6 cellular contexts compared by ENCODE assay signal in genomic region chr17:643641-644040, GRCh38.
DNase-seq lines count a peak whose midpoint lies in the region; ATAC-seq and TF ChIP-seq lines count a peak whose summit lies in the region.
"Not testable (repeated sequence)": the region's sequence is repeated elsewhere in the genome, so short reads cannot be mapped to it uniquely, and the experiment has no call there.

No MANE protein-coding gene starts in this region.

- H3K27me3 Mint-ChIP-seq in activated CD8-positive, alpha-beta memory T cell treated with anti-CD3 and anti-CD28 coated beads, Interleukin-2, amount 10 ng/mL, durations not matched to agents 7 days and 5 days; activated T-helper 17 cell treated with anti-CD3 and anti-CD28 coated beads, Interleukin-2, amount 50 U/mL, for 72 hours; activated naive CD8-positive, alpha-beta T cell treated with anti-CD3 and anti-CD28 coated beads for 36 hours; natural killer cell (ENCODE audit: low read depth in 2 of 2): not testable (repeated sequence)

- H3K4me3 Mint-ChIP-seq in activated CD8-positive, alpha-beta memory T cell treated with anti-CD3 and anti-CD28 coated beads, Interleukin-2, amount 10 ng/mL, durations not matched to agents 7 days and 5 days; activated naive CD8-positive, alpha-beta T cell treated with anti-CD3 and anti-CD28 coated beads for 36 hours; natural killer cell: not testable (repeated sequence)
- H3K4me3 Mint-ChIP-seq in activated T-helper 17 cell treated with anti-CD3 and anti-CD28 coated beads, Interleukin-2, amount 50 U/mL, for 72 hours = peak overlapping the region; percentile 26

- CTCF ChIA-PET in activated CD8-positive, alpha-beta memory T cell treated with anti-CD3 and anti-CD28 coated beads, Interleukin-2, amount 10 ng/mL, durations not matched to agents 7 days and 5 days (lab: Charles Lee) = not testable (repeated sequence)

- not testable (repeated sequence) for ATAC-seq in activated CD8-positive, alpha-beta memory T cell treated with anti-CD3 and anti-CD28 coated beads, Interleukin-2, amount 10 ng/mL, durations not matched to agents 7 days and 5 days; natural killer cell
- peak; percentile 69 for ATAC-seq in activated T-helper 17 cell treated with anti-CD3 and anti-CD28 coated beads, Interleukin-2, amount 50 U/mL, for 72 hours (replicated peaks)

- peak overlapping the region; percentile 44 for H3K27ac Mint-ChIP-seq in activated CD8-positive, alpha-beta memory T cell treated with anti-CD3 and anti-CD28 coated beads, Interleukin-2, amount 10 ng/mL, durations not matched to agents 7 days and 5 days
- H3K27ac Mint-ChIP-seq in activated T-helper 17 cell treated with anti-CD3 and anti-CD28 coated beads, Interleukin-2, amount 50 U/mL, for 72 hours = peak overlapping the region; percentile 96
- H3K27ac Mint-ChIP-seq in activated naive CD8-positive, alpha-beta T cell treated with anti-CD3 and anti-CD28 coated beads for 36 hours = peak overlapping the region; percentile 61
- H3K27ac Mint-ChIP-seq in natural killer cell = peak overlapping the region; percentile 18 to 27

- peak; percentile 11 for DNase-seq in activated CD4-positive, alpha-beta T cell treated with anti-CD3 and anti-CD28 coated beads for 48 hours
- DNase-seq in activated CD8-positive, alpha-beta memory T cell treated with anti-CD3 and anti-CD28 coated beads, Interleukin-2, amount 10 ng/mL, durations not matched to agents 7 days and 5 days; natural killer cell: not testable (repeated sequence)
- peak; percentile 14 for DNase-seq in activated naive CD8-positive, alpha-beta T cell treated with anti-CD3 and anti-CD28 coated beads for 36 hours
- peak; percentile 6 for DNase-seq in stimulated activated CD4-positive, alpha-beta T cell treated with anti-CD3 and anti-CD28 coated beads, Interleukin-4, amount 100 ng/mL, for 24 hours

- peaks cover 68% of the 10 kb centered on the region for H3K36me3 Mint-ChIP-seq in activated CD8-positive, alpha-beta memory T cell treated with anti-CD3 and anti-CD28 coated beads, Interleukin-2, amount 10 ng/mL, durations not matched to agents 7 days and 5 days
- H3K36me3 Mint-ChIP-seq in activated T-helper 17 cell treated with anti-CD3 and anti-CD28 coated beads, Interleukin-2, amount 50 U/mL, for 72 hours (ENCODE audit: low read depth) = peaks cover 70% of the 10 kb centered on the region
- peaks cover 60% of the 10 kb centered on the region for H3K36me3 Mint-ChIP-seq in activated naive CD8-positive, alpha-beta T cell treated with anti-CD3 and anti-CD28 coated beads for 36 hours
- H3K36me3 Mint-ChIP-seq in natural killer cell = not testable (repeated sequence)

- peaks cover 23% of the 10 kb centered on the region for H3K9me3 Mint-ChIP-seq in activated CD8-positive, alpha-beta memory T cell treated with anti-CD3 and anti-CD28 coated beads, Interleukin-2, amount 10 ng/mL, durations not matched to agents 7 days and 5 days (ENCODE audit: low read depth)
- H3K9me3 Mint-ChIP-seq in activated T-helper 17 cell treated with anti-CD3 and anti-CD28 coated beads, Interleukin-2, amount 50 U/mL, for 72 hours = peaks cover 11% of the 10 kb centered on the region
- peaks cover 10% of the 10 kb centered on the region for H3K9me3 Mint-ChIP-seq in activated naive CD8-positive, alpha-beta T cell treated with anti-CD3 and anti-CD28 coated beads for 36 hours
- H3K9me3 Mint-ChIP-seq in natural killer cell = not testable (repeated sequence)

- intact Hi-C loops in natural killer cell (cut with micrococcal nuclease) = loop anchor here (5.0 kb wide), 1 partner anchor 231 kb away; a partner anchor contains a TSS

- not testable (repeated sequence) for TF ChIP-seq CTCF in natural killer cell (IDR thresholded peaks at IDR 0.05)

- H3K4me1 Mint-ChIP-seq in activated CD8-positive, alpha-beta memory T cell treated with anti-CD3 and anti-CD28 coated beads, Interleukin-2, amount 10 ng/mL, durations not matched to agents 7 days and 5 days = peaks cover 20% of the 10 kb centered on the region
- H3K4me1 Mint-ChIP-seq in activated T-helper 17 cell treated with anti-CD3 and anti-CD28 coated beads, Interleukin-2, amount 50 U/mL, for 72 hours = peaks cover 10% of the 10 kb centered on the region
- H3K4me1 Mint-ChIP-seq in activated naive CD8-positive, alpha-beta T cell treated with anti-CD3 and anti-CD28 coated beads for 36 hours = not testable (repeated sequence)
- H3K4me1 Mint-ChIP-seq in natural killer cell = peaks cover 28 to 31% of the 10 kb centered on the region in 2 donors

Comparison
In these comparisons a context has a peak if more than half of its experiments do, and no peak if none do; other contexts are left out.
1. H3K27ac Mint-ChIP-seq: peak in every context shown above with its lines; median percentile 96 in activated T-helper 17 cell treated with anti-CD3 and anti-CD28 coated beads, Interleukin-2, amount 50 U/mL, for 72 hours; 61 in activated naive CD8-positive, alpha-beta T cell treated with anti-CD3 and anti-CD28 coated beads for 36 hours; 44 in activated CD8-positive, alpha-beta memory T cell treated with anti-CD3 and anti-CD28 coated beads, Interleukin-2, amount 10 ng/mL, durations not matched to agents 7 days and 5 days; 22 in natural killer cell.